Comparison of ENCODE assay signal across 9 cellular contexts in the genomic region with DNA sequence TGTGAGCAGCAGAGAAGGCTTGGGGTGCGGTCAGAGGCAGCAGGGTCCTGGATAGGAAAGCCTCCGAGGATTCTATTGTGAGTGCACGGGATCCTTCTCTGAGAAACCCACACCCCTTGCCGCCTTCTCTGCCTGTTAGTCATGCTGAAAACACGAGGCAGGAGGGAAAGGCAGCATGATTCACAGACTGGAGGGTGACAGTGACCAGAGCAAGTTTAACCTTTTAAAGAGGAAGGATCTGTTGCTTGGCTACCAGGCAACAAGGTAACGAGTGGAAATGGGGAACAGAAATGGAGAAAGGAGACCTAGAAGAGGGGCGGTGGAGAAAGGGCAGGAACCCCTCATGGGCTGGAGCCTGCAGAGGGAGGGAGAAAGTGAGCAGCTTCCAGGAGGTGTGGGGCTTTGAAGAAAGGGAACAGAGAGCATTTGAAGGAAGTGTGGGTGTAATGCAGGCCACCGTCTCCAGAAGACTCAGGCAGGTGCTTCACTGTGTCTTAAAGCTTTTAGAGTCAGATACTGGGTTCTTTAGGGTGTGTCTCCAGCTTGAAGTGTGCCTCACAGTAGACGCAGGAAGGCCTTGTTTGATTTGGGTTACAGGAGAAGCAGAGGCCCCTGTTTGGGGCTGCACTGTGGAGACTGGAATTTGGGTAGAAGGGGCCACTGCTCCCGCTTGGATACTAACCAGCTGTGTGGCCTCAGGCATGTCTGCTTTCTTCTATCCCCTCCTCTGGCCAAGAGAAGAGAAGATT. TPM values are rescaled to one million over a fixed set of nuclear protein-coding genes. Genes with fewer than 3 reads are reported as not detected.
DNase-seq lines count a peak whose midpoint lies in the region; ATAC-seq, FAIRE-seq and TF ChIP-seq lines count a peak whose summit lies in the region.
"Had no signal": no experiment of that assay in that cellular context is flagged by ENCODE, and none has a peak within 500 bp of the region (broad histone marks: within the 10 kb centered on the region; RNA-seq: fewer than 3 reads in every experiment).

No MANE protein-coding gene starts in this region.

- peak overlapping the region; percentile 31 to 92 (median 83) for H3K27ac Mint-ChIP-seq in naive thymus-derived CD8-positive, alpha-beta T cell

- H3K27ac ChIP-seq in thyroid gland = no peak overlapping the region

- H3K4me3 ChIP-seq in WI38 (ENCODE audit: low read depth, low read length) (peak overlapping the region; percentile 17; the same call in 1 of the 2 replicates), thyroid gland (replicated peaks in 1 of 3) (no peak overlapping the region)

- TF ChIP-seq CTCF in WI38 (IDR thresholded peaks at IDR 0.05; ENCODE audit: low read depth, low read length) (no peak), thyroid gland (IDR thresholded peaks at IDR 0.05) (no peak)

- peaks cover 17 to 33% (median 27%) of the 10 kb centered on the region in 4 donors for H3K4me1 Mint-ChIP-seq in naive thymus-derived CD8-positive, alpha-beta T cell

- H3K9me3 ChIP-seq in thyroid gland = no peaks in the 10 kb centered on the region

- H3K4me3 Mint-ChIP-seq in naive thymus-derived CD8-positive, alpha-beta T cell = peak overlapping the region in 9 of 10 donors; percentile 22 to 60 (median 48)

- intact Hi-C loops in Right ventricle myocardium inferior (cut with DNase I) (loop anchor here (2.0 kb wide), 1 partner anchor 26 kb away; no protein-coding TSS in a partner anchor), cardiac septum (cut with DNase I) (no loop called here), thyroid gland (cut with DNase I) (no loop called here)

- no peak for TF ChIP-seq POLR2A in thyroid gland (IDR thresholded peaks at IDR 0.05)

- ATAC-seq in Right ventricle myocardium inferior = peak; percentile 14
- ATAC-seq in naive thymus-derived CD8-positive, alpha-beta T cell = peak; percentile 76 to 78

- no peaks in the 10 kb centered on the region for H3K27me3 ChIP-seq in thyroid gland

- no peaks in the 10 kb centered on the region for H3K9me3 Mint-ChIP-seq in naive thymus-derived CD8-positive, alpha-beta T cell

- no peaks in the 10 kb centered on the region for H3K36me3 ChIP-seq in thyroid gland

- no peak for DNase-seq in Right ventricle myocardium inferior (ENCODE audit: missing footprints)
- DNase-seq in cardiac septum (ENCODE audit: low spot score) = no peak
- peak in 3 of 10 donors; percentile 11 to 25 (median 22) for DNase-seq in naive thymus-derived CD8-positive, alpha-beta T cell
- DNase-seq in urothelium cell line (ENCODE audit: low spot score) = peak; percentile 91
- DNase-seq in thyroid gland = no peak
- no peak for DNase-seq in T-helper 9 cell

- FAIRE-seq in endometrium (lab: Jason Lieb, UNC) (peak; percentile 48), urothelium cell line (lab: Jason Lieb, UNC) (peak; percentile 59)
- FAIRE-seq: G401.6 had no signal

- peaks cover 0 to 15% of the 10 kb centered on the region in 2 donors for H3K4me1 ChIP-seq in thyroid gland

- WGBS in thyroid gland, 2 donors = 59 to 70% methylated on average over 10 of the region's 10 CpGs

- H3K36me3 Mint-ChIP-seq in naive thymus-derived CD8-positive, alpha-beta T cell = no peaks in the 10 kb centered on the region

- peaks cover 0 to 5% (median 0%) of the 10 kb centered on the region in 5 donors for H3K27me3 Mint-ChIP-seq in naive thymus-derived CD8-positive, alpha-beta T cell

- POLR2A ChIA-PET in naive thymus-derived CD8-positive, alpha-beta T cell (lab: Charles Lee) = interaction anchor here (0.5 kb wide), 1 partner anchor 1172 kb away, joined by 3 read pairs; no protein-coding TSS in a partner anchor

RNA-seq across cellular contexts. Expression of a gene that starts 19.1 kb away (rescaled TPM):
- not detected for total RNA-seq in Right ventricle myocardium inferior
- not detected for total RNA-seq in cardiac septum
- not detected for total RNA-seq in naive thymus-derived CD8-positive, alpha-beta T cell
- not detected for polyA plus RNA-seq in naive thymus-derived CD8-positive, alpha-beta T cell
- not detected for total RNA-seq in thyroid gland

RNA-seq across cellular contexts. Expression of a gene that starts 37.4 kb away (rescaled TPM):
- total RNA-seq in Right ventricle myocardium inferior (27.1 TPM), cardiac septum (49.7 TPM), thyroid gland (10 to 100 TPM; 17.5 to 86.1 (median 35.4) TPM)
- not detected for total RNA-seq in naive thymus-derived CD8-positive, alpha-beta T cell
- polyA plus RNA-seq in naive thymus-derived CD8-positive, alpha-beta T cell = not detected

Comparison
In these comparisons a context has a peak if more than half of its experiments do, and no peak if none do; other contexts are left out.
1. RNA of a gene that starts 37.4 kb away (total RNA-seq): 49.7 TPM in cardiac septum (single experiment), 17.5 to 86.1 TPM in thyroid gland and 27.1 TPM in Right ventricle myocardium inferior (single experiment); not detected in naive thymus-derived CD8-positive, alpha-beta T cell; every median in the first group is over 10 times any median in the second.